In the genomic region with DNA sequence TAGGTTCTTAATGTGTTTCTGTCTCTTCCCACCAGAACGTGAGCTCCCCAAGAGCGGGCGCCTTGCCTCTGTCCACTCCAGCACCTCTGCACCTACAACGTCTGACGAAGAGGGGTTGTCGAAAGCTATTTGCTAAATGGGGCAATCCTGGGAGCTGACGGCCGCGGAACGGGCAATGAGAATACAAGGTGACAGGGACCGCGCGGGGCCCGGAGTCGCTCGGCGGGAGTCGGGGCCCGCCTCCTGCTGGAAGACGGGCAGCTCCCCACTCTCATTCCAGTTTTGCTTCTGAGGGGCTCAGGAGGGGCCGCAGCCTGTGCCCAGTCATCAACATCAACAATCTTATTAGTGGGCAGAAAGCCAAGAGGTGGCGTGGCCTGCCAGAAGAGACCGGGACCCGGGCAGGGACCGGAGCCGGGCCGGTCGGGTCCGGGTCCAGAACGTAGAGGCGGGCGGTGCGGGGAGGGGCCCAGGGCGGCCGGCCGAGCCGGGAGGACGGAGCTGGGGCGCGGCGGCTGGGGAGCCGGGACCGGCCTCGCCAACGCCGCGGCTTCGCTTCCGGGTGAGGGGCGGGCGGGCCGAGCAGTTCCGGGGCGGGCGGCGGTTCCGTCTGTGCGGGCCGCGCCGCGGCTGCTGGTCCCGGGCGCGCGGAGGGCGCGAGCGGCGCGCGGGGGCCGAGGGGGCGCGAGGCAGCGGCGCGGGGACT, we compare ENCODE assay signal across 1 cellular context.
TF ChIP-seq lines count a peak whose summit lies in the region.

MOSMO (plus strand) TSS at position 603 of the 706 bp plus-strand sequence. CDS start 191 bp downstream, outside the sequence.

TF ChIP-seq in HepG2, 621 proteins besides CTCF, POLR2A, EP300 and RAD21 (continued from another document):
- no peak for TF ChIP-seq BCL6 (CRISPR knock-in tag; IDR thresholded peaks at IDR 0.05)
- TF ChIP-seq RXRA (CRISPR knock-in tag; IDR thresholded peaks at IDR 0.05): 0 out of 2 replicates have a peak, but pooled peaks have one; percentile 42
- TF ChIP-seq ARID4A (CRISPR knock-in tag; IDR thresholded peaks at IDR 0.05; ENCODE audit: borderline replicate concordance): peak; percentile 83
- TF ChIP-seq, protein P1, sequence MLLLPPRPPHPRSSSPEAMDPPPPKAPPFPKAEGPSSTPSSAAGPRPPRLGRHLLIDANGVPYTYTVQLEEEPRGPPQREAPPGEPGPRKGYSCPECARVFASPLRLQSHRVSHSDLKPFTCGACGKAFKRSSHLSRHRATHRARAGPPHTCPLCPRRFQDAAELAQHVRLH (CRISPR knock-in tag; IDR thresholded peaks at IDR 0.05; ENCODE audit: borderline replicate concordance, low read depth): peak; percentile 33; the same call in 1 of the 2 replicates
- 0 out of 4 replicates have a peak, but pooled peaks of 1 of the 2 experiments have one; percentile 10 for TF ChIP-seq NR2F1 (CRISPR knock-in tag; IDR thresholded peaks at IDR 0.05)
- 0 out of 2 replicates have a peak, but pooled peaks have one; percentile 37 for TF ChIP-seq ZNF12 (CRISPR knock-in tag; IDR thresholded peaks at IDR 0.05)
- TF ChIP-seq ZNF550 (CRISPR knock-in tag; IDR thresholded peaks at IDR 0.05; ENCODE audit: borderline replicate concordance): 0 out of 2 replicates have a peak, but pooled peaks have one; percentile 38
- TF ChIP-seq, protein P2, sequence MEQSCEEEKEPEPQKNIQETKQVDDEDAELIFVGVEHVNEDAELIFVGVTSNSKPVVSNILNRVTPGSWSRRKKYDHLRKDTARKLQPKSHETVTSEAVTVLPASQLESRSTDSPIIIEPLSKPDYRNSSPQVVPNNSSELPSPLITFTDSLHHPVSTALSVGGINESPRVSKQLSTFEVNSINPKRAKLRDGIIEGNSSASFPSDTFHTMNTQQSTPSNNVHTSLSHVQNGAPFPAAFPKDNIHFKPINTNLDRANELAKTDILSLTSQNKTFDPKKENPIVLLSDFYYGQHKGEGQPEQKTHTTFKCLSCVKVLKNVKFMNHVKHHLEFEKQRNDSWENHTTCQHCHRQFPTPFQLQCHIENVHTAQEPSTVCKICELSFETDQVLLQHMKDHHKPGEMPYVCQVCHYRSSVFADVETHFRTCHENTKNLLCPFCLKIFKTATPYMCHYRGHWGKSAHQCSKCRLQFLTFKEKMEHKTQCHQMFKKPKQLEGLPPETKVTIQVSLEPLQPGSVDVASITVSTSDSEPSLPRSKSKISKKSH (CRISPR knock-in tag; IDR thresholded peaks at IDR 0.05; ENCODE audit: borderline replicate concordance): peak; percentile 81
- peak; percentile 28 for TF ChIP-seq HOXA3 (CRISPR knock-in tag; IDR thresholded peaks at IDR 0.05)
- no peak for TF ChIP-seq RERE (CRISPR knock-in tag; IDR thresholded peaks at IDR 0.05; ENCODE audit: low read depth)
- no peak for TF ChIP-seq HMGA1 (CRISPR knock-in tag; conservative IDR thresholded peaks at IDR 0.05)
- peak; percentile 67; the same call in 1 of the 2 replicates for TF ChIP-seq NCOA5 (CRISPR knock-in tag; IDR thresholded peaks at IDR 0.05)
- TF ChIP-seq ZNF772 (CRISPR knock-in tag; IDR thresholded peaks at IDR 0.05): no peak
- no peak for TF ChIP-seq ZSCAN25 (CRISPR knock-in tag; IDR thresholded peaks at IDR 0.05)
- TF ChIP-seq SATB2 (CRISPR knock-in tag; IDR thresholded peaks at IDR 0.05): peak; percentile 76; the same call in 1 of the 2 replicates
- TF ChIP-seq CREM (IDR thresholded peaks at IDR 0.05): 0 out of 2 replicates have a peak, but pooled peaks have one; percentile 32
- no peak for TF ChIP-seq CREM (CRISPR knock-in tag; IDR thresholded peaks at IDR 0.05)
- 0 out of 2 replicates have a peak, but pooled peaks have one; percentile 74 for TF ChIP-seq ZNF589 (CRISPR knock-in tag; conservative IDR thresholded peaks at IDR 0.05)
- TF ChIP-seq KAT7 (CRISPR knock-in tag; IDR thresholded peaks at IDR 0.05; ENCODE audit: borderline replicate concordance): no peak
- no peak for TF ChIP-seq KLF9 (CRISPR knock-in tag; IDR thresholded peaks at IDR 0.05; ENCODE audit: low read depth)
- 0 out of 2 replicates have a peak, but pooled peaks have one; percentile 51 for TF ChIP-seq PPARG (CRISPR knock-in tag; conservative IDR thresholded peaks at IDR 0.05)
- TF ChIP-seq GATAD2A (CRISPR knock-in tag; IDR thresholded peaks at IDR 0.05): peak; percentile 47; the same call in 1 of the 2 replicates
- TF ChIP-seq ZNF501 (CRISPR knock-in tag; IDR thresholded peaks at IDR 0.05): peak; percentile 87; the same call in 1 of the 2 replicates
- TF ChIP-seq ZBTB20 (CRISPR knock-in tag; IDR thresholded peaks at IDR 0.05; ENCODE audit: borderline replicate concordance, low read depth): peak; percentile 40; the same call in 1 of the 2 replicates
- peak; percentile 81; the same call in 1 of the 2 replicates for TF ChIP-seq ZNF160 (CRISPR knock-in tag; IDR thresholded peaks at IDR 0.05)
- peak; percentile 44; the same call in 1 of the 2 replicates for TF ChIP-seq HCFC1 (IDR thresholded peaks at IDR 0.05; ENCODE audit: low read depth, low read length)
- TF ChIP-seq ARNTL (CRISPR knock-in tag; IDR thresholded peaks at IDR 0.05): peak; percentile 43; the same call in 1 of the 2 replicates
- peak; percentile 73; the same call in 1 of the 2 replicates for TF ChIP-seq ZNF710 (CRISPR knock-in tag; IDR thresholded peaks at IDR 0.05; ENCODE audit: borderline replicate concordance)
- TF ChIP-seq ZNF556 (CRISPR knock-in tag; IDR thresholded peaks at IDR 0.05; ENCODE audit: borderline replicate concordance): no peak
- no peak for TF ChIP-seq ZNF34 (CRISPR knock-in tag; IDR thresholded peaks at IDR 0.05; ENCODE audit: borderline replicate concordance)
- TF ChIP-seq ARID3A (IDR thresholded peaks at IDR 0.05; ENCODE audit: low read depth, low read length): peak; percentile 16; the same call in 1 of the 2 replicates
- TF ChIP-seq ZNF577 (CRISPR knock-in tag; IDR thresholded peaks at IDR 0.05; ENCODE audit: borderline replicate concordance, low read depth): no peak
- TF ChIP-seq HNF4A (CRISPR knock-in tag; IDR thresholded peaks at IDR 0.05): peak; percentile 30; the same call in 1 of the 2 replicates
- TF ChIP-seq, protein P3, sequence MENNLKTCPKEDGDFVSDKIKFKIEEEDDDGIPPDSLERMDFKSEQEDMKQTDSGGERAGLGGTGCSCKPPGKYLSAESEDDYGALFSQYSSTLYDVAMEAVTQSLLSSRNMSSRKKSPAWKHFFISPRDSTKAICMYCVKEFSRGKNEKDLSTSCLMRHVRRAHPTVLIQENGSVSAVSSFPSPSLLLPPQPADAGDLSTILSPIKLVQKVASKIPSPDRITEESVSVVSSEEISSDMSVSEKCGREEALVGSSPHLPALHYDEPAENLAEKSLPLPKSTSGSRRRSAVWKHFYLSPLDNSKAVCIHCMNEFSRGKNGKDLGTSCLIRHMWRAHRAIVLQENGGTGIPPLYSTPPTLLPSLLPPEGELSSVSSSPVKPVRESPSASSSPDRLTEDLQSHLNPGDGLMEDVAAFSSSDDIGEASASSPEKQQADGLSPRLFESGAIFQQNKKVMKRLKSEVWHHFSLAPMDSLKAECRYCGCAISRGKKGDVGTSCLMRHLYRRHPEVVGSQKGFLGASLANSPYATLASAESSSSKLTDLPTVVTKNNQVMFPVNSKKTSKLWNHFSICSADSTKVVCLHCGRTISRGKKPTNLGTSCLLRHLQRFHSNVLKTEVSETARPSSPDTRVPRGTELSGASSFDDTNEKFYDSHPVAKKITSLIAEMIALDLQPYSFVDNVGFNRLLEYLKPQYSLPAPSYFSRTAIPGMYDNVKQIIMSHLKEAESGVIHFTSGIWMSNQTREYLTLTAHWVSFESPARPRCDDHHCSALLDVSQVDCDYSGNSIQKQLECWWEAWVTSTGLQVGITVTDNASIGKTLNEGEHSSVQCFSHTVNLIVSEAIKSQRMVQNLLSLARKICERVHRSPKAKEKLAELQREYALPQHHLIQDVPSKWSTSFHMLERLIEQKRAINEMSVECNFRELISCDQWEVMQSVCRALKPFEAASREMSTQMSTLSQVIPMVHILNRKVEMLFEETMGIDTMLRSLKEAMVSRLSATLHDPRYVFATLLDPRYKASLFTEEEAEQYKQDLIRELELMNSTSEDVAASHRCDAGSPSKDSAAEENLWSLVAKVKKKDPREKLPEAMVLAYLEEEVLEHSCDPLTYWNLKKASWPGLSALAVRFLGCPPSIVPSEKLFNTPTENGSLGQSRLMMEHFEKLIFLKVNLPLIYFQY (CRISPR knock-in tag; IDR thresholded peaks at IDR 0.05; ENCODE audit: borderline replicate concordance): peak; percentile 77; the same call in 1 of the 2 replicates
